Comparison of ENCODE assay signal across 8 cellular contexts in the genomic region with DNA sequence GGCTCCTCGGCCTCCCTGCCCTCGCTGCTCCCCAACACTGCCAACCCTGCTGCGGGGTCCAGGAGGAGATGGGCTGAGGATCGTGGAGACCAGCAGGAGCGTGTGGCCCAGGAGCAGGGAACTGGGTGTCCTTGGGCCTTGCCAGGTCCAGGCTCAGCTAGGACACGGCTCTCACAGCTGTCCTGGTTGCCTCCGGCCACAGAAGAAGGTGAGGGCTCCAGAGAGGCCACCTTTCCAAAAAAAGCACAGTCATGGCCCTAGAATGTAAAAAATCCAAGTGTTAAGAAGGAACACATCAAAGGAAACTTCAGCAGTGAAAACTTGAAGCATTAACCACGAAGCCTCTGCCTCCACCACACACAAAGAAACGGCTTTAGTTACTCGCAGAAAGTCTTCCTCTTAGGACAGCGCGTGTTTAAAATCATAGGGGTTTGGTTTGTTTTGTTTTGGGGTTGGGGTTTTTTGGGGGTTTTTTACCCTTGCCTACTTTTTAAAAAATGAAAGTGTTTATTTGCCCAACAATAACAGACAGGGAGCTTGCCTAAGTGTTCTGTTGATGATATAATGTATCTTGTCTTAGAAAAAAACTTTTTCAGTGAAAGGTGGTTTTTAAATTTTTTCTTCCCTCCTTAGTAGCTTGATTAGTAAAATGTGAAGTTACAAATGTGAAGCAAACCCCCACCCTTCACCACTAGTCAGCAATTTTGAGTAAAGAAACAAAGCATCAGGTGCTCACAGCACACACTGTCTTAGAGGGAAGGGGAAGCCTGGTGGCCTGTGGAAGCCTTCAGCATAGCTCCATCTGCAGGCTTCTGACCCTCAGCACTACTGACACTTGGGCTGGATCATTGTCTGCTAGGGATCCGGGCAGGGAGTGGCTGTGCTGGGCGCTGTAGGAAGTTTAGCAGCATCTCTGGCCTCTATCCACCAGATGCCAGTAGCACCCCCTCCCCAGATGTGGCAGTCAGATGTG. TPM values are rescaled to one million over a fixed set of nuclear protein-coding genes. Genes with fewer than 3 reads are reported as not detected.
A peak's percentile ranks its signal among the peaks of the same experiment; 100 is the strongest.
DNase-seq lines count a peak whose midpoint lies in the region; ATAC-seq, FAIRE-seq and TF ChIP-seq lines count a peak whose summit lies in the region.

No MANE protein-coding gene starts in this region.

- peak; percentile 22 for TF ChIP-seq CTCF in D721Med (IDR thresholded peaks at IDR 0.05; ENCODE audit: insufficient read depth, missing control alignments)
- peak in 5 of 6 experiments; percentile 14 to 54 (median 30) for TF ChIP-seq CTCF in upper lobe of left lung (IDR thresholded peaks at IDR 0.05)

- in situ Hi-C loops in G401 (cut with HindIII; ENCODE audit: low sequenced_read_pairs) = no loop called here

- peaks cover 15% of the 10 kb centered on the region for H4K20me1 ChIP-seq in Karpas-422 (ENCODE audit: insufficient read depth, low read depth, low read length)

- ATAC-seq in GM21360 (IDR thresholded peaks at IDR 0.05; ENCODE audit: unreplicated experiment) (peak; percentile 56), upper lobe of left lung (ENCODE audit: low FRiP score in 2 of 2) (peak; percentile 43 to 51)

- no peak overlapping the region for H3K27ac ChIP-seq in Karpas-422 (ENCODE audit: low read length)
- peak overlapping the region; percentile 33 to 64 (median 44) for H3K27ac ChIP-seq in upper lobe of left lung

- H3K27me3 ChIP-seq in Karpas-422 (ENCODE audit: low read length) = no peaks in the 10 kb centered on the region
- H3K27me3 ChIP-seq in upper lobe of left lung = no peaks in the 10 kb centered on the region

- no peak overlapping the region for H3K9ac ChIP-seq in Karpas-422 (ENCODE audit: low read length)

- no peak overlapping the region for H3K4me2 ChIP-seq in Karpas-422 (ENCODE audit: low read depth, low read length, poor library complexity, severe bottlenecking)

- WGBS in upper lobe of left lung, 2 donors = 75 to 88% methylated on average over 10 to 14 of the region's 14 CpGs

- H3K4me3 ChIP-seq in Karpas-422 (ENCODE audit: low read length) (no peak overlapping the region), upper lobe of left lung (no peak overlapping the region)

- no peak for TF ChIP-seq POLR2A in upper lobe of left lung (IDR thresholded peaks at IDR 0.05)

- DNase-seq in D721Med (ENCODE audit: insufficient read length, low spot score) (no peak), Karpas-422 (peak; percentile 48), iPS-NIHi11 (ENCODE audit: low spot score) (peak; percentile 56), upper lobe of left lung (peak in 1 of 2 donors; percentile 60), G401 (ENCODE audit: low spot score) (no peak), midbrain (lab: John Stamatoyannopoulos, UW) (no peak)
- DNase-seq in activated CD8-positive, alpha-beta memory T cell treated with anti-CD3 and anti-CD28 coated beads, Interleukin-2, amount 50 U/mL, for 48 hours = peak; percentile 55

- H2AFZ ChIP-seq in Karpas-422 (ENCODE audit: low read length) = no peak overlapping the region

- no peak for TF ChIP-seq EP300 in upper lobe of left lung (IDR thresholded peaks at IDR 0.05)

- H3K9me2 ChIP-seq in Karpas-422 (replicated peaks; ENCODE audit: insufficient read depth, low read length) = no peaks in the 10 kb centered on the region

- H3K36me3 ChIP-seq in Karpas-422 (ENCODE audit: insufficient read depth, low read length) (no peaks in the 10 kb centered on the region), upper lobe of left lung (peaks cover 12 to 78% (median 35%) of the 10 kb centered on the region in 4 donors)

- H3K4me1 ChIP-seq in Karpas-422 (ENCODE audit: low read length) (no peaks in the 10 kb centered on the region), upper lobe of left lung (peaks cover 32 to 57% (median 42%) of the 10 kb centered on the region in 4 donors)

- no peaks in the 10 kb centered on the region for H3K9me3 ChIP-seq in Karpas-422 (ENCODE audit: low read length)
- H3K9me3 ChIP-seq in upper lobe of left lung = no peaks in the 10 kb centered on the region

- FAIRE-seq in D721Med (lab: Jason Lieb, UNC) = no peak

- H3K79me2 ChIP-seq in Karpas-422 (ENCODE audit: low read length) = no peaks in the 10 kb centered on the region

RNA-seq across cellular contexts. Expression of a gene that starts 60.0 kb away (rescaled TPM):
- 6.5 and 10.9 TPM in 2 replicates for total RNA-seq in Karpas-422 (2014; rRNA removed; shearing (Covaris generic); ENCODE audit: low replicate concordance)
- 100 to 1,000 TPM in 3 of 6 donors, 10 to 100 TPM in 3; 75.1 to 137 (median 96.1) TPM for total RNA-seq in upper lobe of left lung
- total RNA-seq in G401 (2014; rRNA removed; shearing (Covaris generic)) = 41.1 and 46.5 TPM in 2 replicates

Comparison
In these comparisons a context has a peak if more than half of its experiments do, and no peak if none do; other contexts are left out.
1. DNase-seq: peak in Karpas-422 (single experiment), activated CD8-positive, alpha-beta memory T cell treated with anti-CD3 and anti-CD28 coated beads, Interleukin-2, amount 50 U/mL, for 48 hours (single experiment) and iPS-NIHi11 (single experiment); none in D721Med (single experiment), G401 (single experiment) and midbrain (single experiment).